9 cellular contexts compared by ENCODE assay signal in the genomic region with DNA sequence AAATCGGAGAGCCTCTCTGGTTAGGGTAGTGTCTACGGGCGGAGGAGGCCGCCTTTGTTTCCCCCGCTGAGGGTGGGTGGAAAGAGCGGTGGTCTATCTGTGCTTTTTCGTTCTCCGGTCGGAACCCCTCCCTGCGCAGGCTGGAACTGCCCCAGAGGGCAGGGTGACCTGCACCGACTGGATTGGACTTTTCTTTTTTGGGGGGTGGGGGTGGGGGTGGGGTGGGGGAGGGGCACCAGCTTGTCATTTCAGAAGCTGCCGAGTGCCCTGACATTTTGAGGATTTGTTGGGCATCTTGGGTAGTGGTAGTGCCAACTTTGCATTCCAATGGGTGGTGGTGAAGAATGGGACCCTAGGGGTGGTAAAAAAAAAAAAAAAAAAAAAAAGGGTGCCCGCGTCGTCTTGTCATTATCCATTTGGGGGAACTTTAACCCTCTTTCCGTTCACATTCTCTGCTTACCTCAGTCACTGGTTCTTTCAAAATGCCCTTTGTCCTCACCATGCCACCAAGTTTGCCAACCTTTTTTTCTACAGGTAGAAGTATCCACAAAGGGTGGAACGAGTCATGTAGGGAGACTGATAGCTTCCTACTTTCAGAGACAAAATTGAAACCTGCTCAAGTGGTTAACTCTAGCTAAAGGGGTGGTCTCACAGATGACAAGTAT. TPM values are rescaled to one million over a fixed set of nuclear protein-coding genes. Genes with fewer than 3 reads are reported as not detected.
DNase-seq lines count a peak whose midpoint lies in the region; ATAC-seq and TF ChIP-seq lines count a peak whose summit lies in the region.
"Had no signal": no experiment of that assay in that cellular context is flagged by ENCODE, and none has a peak within 500 bp of the region (broad histone marks: within the 10 kb centered on the region; RNA-seq: fewer than 3 reads in every experiment).

No MANE protein-coding gene starts in this region.

- H3K4me1 ChIP-seq in GM23338 (ENCODE audit: insufficient read depth) = peaks cover 24% of the 10 kb centered on the region
- peaks cover 0 to 7% of the 10 kb centered on the region in 2 experiments for H3K4me1 ChIP-seq in trophoblast cell (ENCODE audit: control insufficient read depth in 1 of 2, insufficient read depth in 2 of 2, low read length in 2 of 2)

- H4K20me1 ChIP-seq in GM23338 (replicated peaks; ENCODE audit: insufficient read depth) = peaks cover 10% of the 10 kb centered on the region; the same call in 1 of the 2 replicates

- no CpG with 5 or more reads among the region's 17 CpGs for WGBS in trophoblast cell (ENCODE audit: extremely low coverage, insufficient coverage, insufficient read length)

- no peaks in the 10 kb centered on the region for H3F3A ChIP-seq in GM23338 (replicated peaks; ENCODE audit: low read depth)

- H3K18ac ChIP-seq in trophoblast cell (ENCODE audit: low read length) = peak overlapping the region; percentile 87

- H2BK5ac ChIP-seq in trophoblast cell (ENCODE audit: low read depth, low read length, poor library complexity) = peak overlapping the region; percentile 98

- H2BK12ac ChIP-seq in trophoblast cell (ENCODE audit: low read length) = no peak overlapping the region

- H3K4me3 ChIP-seq in AG10803 (ENCODE audit: low read length) = peak overlapping the region; percentile 90
- peak overlapping the region; percentile 61 for H3K4me3 ChIP-seq in GM23338
- peak overlapping the region; percentile 73 for H3K4me3 ChIP-seq in WI38 (ENCODE audit: low read depth, low read length)
- H3K4me3 ChIP-seq in trophoblast cell (ENCODE audit: low read depth, low read length) = peak overlapping the region; percentile 94

- ATAC-seq in GM23338 = peak; percentile 40
- ATAC-seq in Right ventricle myocardium inferior = peak; percentile 30
- ATAC-seq in GM21528 (IDR thresholded peaks at IDR 0.05; ENCODE audit: low FRiP score, unreplicated experiment) = no peak

- H3K4me1 Mint-ChIP-seq in GM23338 = peaks cover 38% of the 10 kb centered on the region

- peak overlapping the region; percentile 90 for H3K4me3 Mint-ChIP-seq in GM23338

- H3K4ac ChIP-seq in trophoblast cell (ENCODE audit: low read depth, low read length) = peak overlapping the region; percentile 96

- H4K12ac ChIP-seq in trophoblast cell (ENCODE audit: low read depth, low read length) = peak overlapping the region; percentile 92

- H3K9me2 ChIP-seq in GM23338 (ENCODE audit: insufficient read depth) = no peaks in the 10 kb centered on the region

- no peaks in the 10 kb centered on the region for H3K9me3 ChIP-seq in trophoblast cell (ENCODE audit: insufficient read depth, low read depth, low read length)

- H3K36me3 Mint-ChIP-seq in GM23338 (ENCODE audit: low read depth) = peaks cover 4% of the 10 kb centered on the region; the same call in 1 of the 3 replicates

- H4K91ac ChIP-seq in trophoblast cell (ENCODE audit: low read depth, low read length) = peak overlapping the region; percentile 75

- peaks cover 12% of the 10 kb centered on the region for H3K27me3 Mint-ChIP-seq in GM23338 (ENCODE audit: insufficient read depth, low read depth, poor library complexity)

- H3K79me1 ChIP-seq in trophoblast cell (ENCODE audit: low read length) = peaks cover 19% of the 10 kb centered on the region

- no peak overlapping the region for H2AK5ac ChIP-seq in trophoblast cell (ENCODE audit: low read length)

- peak overlapping the region; percentile 100 for H4K8ac ChIP-seq in trophoblast cell (ENCODE audit: low read depth, low read length)

- peak overlapping the region; percentile 98 for H3K14ac ChIP-seq in trophoblast cell (ENCODE audit: low read length)

- no peaks in the 10 kb centered on the region for H3K36me3 ChIP-seq in GM23338 (ENCODE audit: insufficient read depth)
- no peaks in the 10 kb centered on the region for H3K36me3 ChIP-seq in trophoblast cell (ENCODE audit: control insufficient read depth in 1 of 2, insufficient read depth in 2 of 2, low read length in 2 of 2)

- H3K9ac ChIP-seq in trophoblast cell (ENCODE audit: low read length) = peak overlapping the region; percentile 90

- TF ChIP-seq CTCF in AG10803 (conservative IDR thresholded peaks at IDR 0.05; ENCODE audit: low read length) = no peak
- no peak for TF ChIP-seq CTCF in GM23338 (conservative IDR thresholded peaks at IDR 0.05; ENCODE audit: low read depth in 2 of 2)
- no peak for TF ChIP-seq CTCF in WI38 (IDR thresholded peaks at IDR 0.05; ENCODE audit: low read depth, low read length)

- H2AFZ ChIP-seq in GM23338 (no peak overlapping the region), trophoblast cell (ENCODE audit: insufficient read depth, low read length, poor library complexity) (peak overlapping the region; percentile 93)

- H3K9me3 Mint-ChIP-seq in GM23338 = no peaks in the 10 kb centered on the region

- H3K27ac Mint-ChIP-seq in GM23338 = peak overlapping the region; percentile 88

- H3K79me2 ChIP-seq in GM23338 (replicated peaks; ENCODE audit: insufficient read depth) = peaks cover 51% of the 10 kb centered on the region
- peaks cover 32% of the 10 kb centered on the region for H3K79me2 ChIP-seq in trophoblast cell (ENCODE audit: control insufficient read depth, insufficient read depth, low read length, poor library complexity)

- intact Hi-C loops in Right ventricle myocardium inferior (cut with DNase I) = loop anchor here (5.0 to 10.0 kb wide), 2 partner anchors 227 to 434 kb away; a partner anchor contains a TSS

- H3K27ac ChIP-seq in GM23338 (ENCODE audit: low read depth) (0 out of 2 replicates have a peak overlapping the region, but pooled peaks have one; percentile 96), trophoblast cell (ENCODE audit: low read depth, low read length) (peak overlapping the region; percentile 100)

- H3K23ac ChIP-seq in trophoblast cell (ENCODE audit: low read length) = no peak overlapping the region

- H3K4me2 ChIP-seq in GM23338 (peak overlapping the region; percentile 88), trophoblast cell (ENCODE audit: low read length) (peak overlapping the region; percentile 90)

- H3K27me3 ChIP-seq in GM23338 (ENCODE audit: insufficient read depth) (no peaks in the 10 kb centered on the region), trophoblast cell (ENCODE audit: insufficient read depth, low read length) (no peaks in the 10 kb centered on the region)

- H2BK120ac ChIP-seq in trophoblast cell (ENCODE audit: insufficient read depth, low read length, poor library complexity) = no peak overlapping the region

- DNase-seq in AG10803 (ENCODE audit: low read depth) (peak; percentile 37), GM23338 (ENCODE audit: low spot score) (no peak), Right ventricle myocardium inferior (ENCODE audit: missing footprints) (peak; percentile 78), trophoblast cell (no peak), NCI-H510A treated with DMSO at 0.1 percent for 48 hours (lab: John Stamatoyannopoulos, UW) (no peak), AG20443 (ENCODE audit: low spot score) (no peak)

TF ChIP-seq in GM23338, 12 proteins besides CTCF, POLR2A, EP300 and RAD21:
- TF ChIP-seq ZNF331 (CRISPR knock-in tag; IDR thresholded peaks at IDR 0.05; ENCODE audit: low read depth) (no peak), POLR2AphosphoS5 (IDR thresholded peaks at IDR 0.05; ENCODE audit: low read depth) (0 out of 2 replicates have a peak, but pooled peaks have one; percentile 7), ZNF114 (CRISPR knock-in tag; IDR thresholded peaks at IDR 0.05) (no peak)

RNA-seq across cellular contexts. Expression of a gene that starts 1.3 kb away (rescaled TPM):
- total RNA-seq in GM23338 (2014; rRNA removed; shearing (Covaris generic)) = 32.5 and 36.4 TPM in 2 replicates
- polyA plus RNA-seq in GM23338 (2016; fragmentation: Nextera tagmentation; extraction: Ambion mirVana) = 23.2 and 23.4 TPM in 2 replicates
- total RNA-seq in Right ventricle myocardium inferior = 44.0 TPM
- polyA plus RNA-seq in trophoblast cell (2013) = 55.1 and 56.2 TPM in 2 replicates

RNA-seq across cellular contexts. Expression of a gene that starts 22.9 kb away (rescaled TPM):
- 2.5 and 4.2 TPM in 2 replicates for total RNA-seq in GM23338 (2014; rRNA removed; shearing (Covaris generic))
- polyA plus RNA-seq in GM23338 (2016; fragmentation: Nextera tagmentation; extraction: Ambion mirVana) = 3.4 and 4.5 TPM in 2 replicates
- total RNA-seq in Right ventricle myocardium inferior = not detected
- not detected in 2 replicates for polyA plus RNA-seq in trophoblast cell (2013)
- total RNA-seq: myocyte had no signal

Comparison
In these comparisons a context has a peak if more than half of its experiments do, and no peak if none do; other contexts are left out.
1. DNase-seq: peak in AG10803 (single experiment) and Right ventricle myocardium inferior (single experiment); none in GM23338 (single experiment), trophoblast cell (0 of 2), NCI-H510A treated with DMSO at 0.1 percent for 48 hours (single experiment) and AG20443 (single experiment).
2. Peak in every context shown above with its lines, with median percentiles within 50 percentile points of each other: H3K4me3 ChIP-seq.